ENCODE assay signal across 1 cellular context in genomic region chrX:49155243-49155899, GRCh38.
TF ChIP-seq lines count a peak whose summit lies in the region.

No MANE protein-coding gene starts in this region.

TF ChIP-seq in K562, 482 proteins besides CTCF, POLR2A, EP300 and RAD21 (continues in another document):
- no peak for TF ChIP-seq HOMEZ (CRISPR knock-in tag; IDR thresholded peaks at IDR 0.05)
- no peak for TF ChIP-seq MYC (IDR thresholded peaks at IDR 0.05; ENCODE audit: low read depth, low read length)
- no peak for TF ChIP-seq MYC (CRISPR knock-in tag; IDR thresholded peaks at IDR 0.05; ENCODE audit: borderline replicate concordance, low read depth)
- no peak for TF ChIP-seq ZNF224 (CRISPR knock-in tag; IDR thresholded peaks at IDR 0.05)
- TF ChIP-seq TARDBP (IDR thresholded peaks at IDR 0.05) = no peak
- peak; percentile 36; the same call in 1 of the 2 replicates for TF ChIP-seq PML (IDR thresholded peaks at IDR 0.05; ENCODE audit: low read length)
- peak; percentile 26; the same call in 1 of the 2 replicates for TF ChIP-seq NFRKB (IDR thresholded peaks at IDR 0.05; ENCODE audit: low read depth)
- no peak for TF ChIP-seq BRF1 (IDR thresholded peaks at IDR 0.05; ENCODE audit: borderline replicate concordance, extremely low read depth, insufficient read length)
- TF ChIP-seq ATF7 (IDR thresholded peaks at IDR 0.05) = peak; percentile 52
- no peak for TF ChIP-seq ZKSCAN1 (IDR thresholded peaks at IDR 0.05; ENCODE audit: low read depth, low read length)
- TF ChIP-seq ERF (CRISPR knock-in tag; IDR thresholded peaks at IDR 0.05) = no peak
- TF ChIP-seq IRF1 (CRISPR knock-in tag; IDR thresholded peaks at IDR 0.05; ENCODE audit: borderline replicate concordance) = no peak
- no peak for TF ChIP-seq STAT6 (CRISPR knock-in tag; IDR thresholded peaks at IDR 0.05)
- no peak for TF ChIP-seq ZNF133 (CRISPR knock-in tag; IDR thresholded peaks at IDR 0.05)
- TF ChIP-seq BHLHE40 (IDR thresholded peaks at IDR 0.05; ENCODE audit: low read length) = no peak
- TF ChIP-seq U2AF2 (optimal IDR thresholded peaks at IDR 0.05; ENCODE audit: low read depth, low read length) = no peak
- TF ChIP-seq TCF7 (IDR thresholded peaks at IDR 0.05; ENCODE audit: borderline replicate concordance) = no peak
- no peak for TF ChIP-seq ZNF507 (tag; conservative IDR thresholded peaks at IDR 0.05)
- no peak for TF ChIP-seq MCM3 (IDR thresholded peaks at IDR 0.05)
- no peak for TF ChIP-seq MCM2 (IDR thresholded peaks at IDR 0.05; ENCODE audit: low read depth)
- no peak for TF ChIP-seq TEAD4 (IDR thresholded peaks at IDR 0.05; ENCODE audit: low read length)
- TF ChIP-seq TEAD4 (CRISPR knock-in tag; IDR thresholded peaks at IDR 0.05; ENCODE audit: borderline replicate concordance) = no peak
- no peak for TF ChIP-seq ZBTB26 (CRISPR knock-in tag; IDR thresholded peaks at IDR 0.05)
- TF ChIP-seq PHF20 (IDR thresholded peaks at IDR 0.05; ENCODE audit: partially characterized antibody) = no peak
- no peak for TF ChIP-seq E2F6 (IDR thresholded peaks at IDR 0.05; ENCODE audit: borderline replicate concordance in 1 of 2, extremely low read depth in 1 of 2, insufficient read depth in 1 of 2, insufficient read length in 1 of 2, low read depth in 1 of 2, low read length in 1 of 2, poor library complexity in 1 of 2, severe bottlenecking in 1 of 2)
- TF ChIP-seq EWSR1 (IDR thresholded peaks at IDR 0.05; ENCODE audit: borderline replicate concordance, low read depth, partially characterized antibody) = no peak
- TF ChIP-seq HNRNPLL (IDR thresholded peaks at IDR 0.05; ENCODE audit: low read depth, low read length, poor library complexity, severe bottlenecking) = no peak
- TF ChIP-seq THRAP3 (IDR thresholded peaks at IDR 0.05; ENCODE audit: borderline replicate concordance) = no peak
- TF ChIP-seq TRIM28 (IDR thresholded peaks at IDR 0.05) = no peak
- TF ChIP-seq ZNF586 (CRISPR knock-in tag; conservative IDR thresholded peaks at IDR 0.05) = no peak
- TF ChIP-seq TAF7 (tag; IDR thresholded peaks at IDR 0.05) = no peak
- no peak for TF ChIP-seq PURB (CRISPR knock-in tag; IDR thresholded peaks at IDR 0.05; ENCODE audit: low read depth)
- no peak for TF ChIP-seq BRD4 (IDR thresholded peaks at IDR 0.05)
- TF ChIP-seq HDAC1 (IDR thresholded peaks at IDR 0.05) = no peak
- no peak for TF ChIP-seq ZBTB49 (CRISPR knock-in tag; IDR thresholded peaks at IDR 0.05; ENCODE audit: borderline replicate concordance)
- TF ChIP-seq COPS2 (conservative IDR thresholded peaks at IDR 0.05) = no peak
- no peak; a peak in 1 of 4 replicates for TF ChIP-seq MLLT1 (IDR thresholded peaks at IDR 0.05)
- TF ChIP-seq POLR3A (IDR thresholded peaks at IDR 0.05; ENCODE audit: borderline replicate concordance, extremely low read depth, insufficient read depth, insufficient read length) = no peak
- no peak for TF ChIP-seq ZNF57 (CRISPR knock-in tag; IDR thresholded peaks at IDR 0.05)
- TF ChIP-seq NFIX (CRISPR knock-in tag; IDR thresholded peaks at IDR 0.05; ENCODE audit: low read depth) = no peak
- TF ChIP-seq THAP7 (CRISPR knock-in tag; IDR thresholded peaks at IDR 0.05) = no peak
- TF ChIP-seq ATF3 (IDR thresholded peaks at IDR 0.05) = no peak
- TF ChIP-seq ATF3 (CRISPR knock-in tag; conservative IDR thresholded peaks at IDR 0.05) = no peak
- TF ChIP-seq POLR2G (IDR thresholded peaks at IDR 0.05; ENCODE audit: low read depth, low read length) = no peak
- TF ChIP-seq NR2F6 (CRISPR knock-in tag; IDR thresholded peaks at IDR 0.05) = no peak
- no peak; the same call in 1 of the 2 replicates for TF ChIP-seq NBN (IDR thresholded peaks at IDR 0.05; ENCODE audit: low read depth)
- no peak for TF ChIP-seq ZNF699 (CRISPR knock-in tag; IDR thresholded peaks at IDR 0.05; ENCODE audit: insufficient replicate concordance)
- TF ChIP-seq ZNF668 (CRISPR knock-in tag; IDR thresholded peaks at IDR 0.05) = no peak
- TF ChIP-seq ZSCAN29 (IDR thresholded peaks at IDR 0.05) = no peak
- 0 out of 2 replicates have a peak, but pooled peaks have one; percentile 7 for TF ChIP-seq NCOR1 (IDR thresholded peaks at IDR 0.05)
- no peak for TF ChIP-seq ATF1 (CRISPR knock-in tag; IDR thresholded peaks at IDR 0.05)
- TF ChIP-seq ATF1 (tag; IDR thresholded peaks at IDR 0.05) = peak; percentile 67
- TF ChIP-seq ZNF695 (CRISPR knock-in tag; IDR thresholded peaks at IDR 0.05) = no peak
